24 cellular contexts compared by ENCODE assay signal in the genomic region with DNA sequence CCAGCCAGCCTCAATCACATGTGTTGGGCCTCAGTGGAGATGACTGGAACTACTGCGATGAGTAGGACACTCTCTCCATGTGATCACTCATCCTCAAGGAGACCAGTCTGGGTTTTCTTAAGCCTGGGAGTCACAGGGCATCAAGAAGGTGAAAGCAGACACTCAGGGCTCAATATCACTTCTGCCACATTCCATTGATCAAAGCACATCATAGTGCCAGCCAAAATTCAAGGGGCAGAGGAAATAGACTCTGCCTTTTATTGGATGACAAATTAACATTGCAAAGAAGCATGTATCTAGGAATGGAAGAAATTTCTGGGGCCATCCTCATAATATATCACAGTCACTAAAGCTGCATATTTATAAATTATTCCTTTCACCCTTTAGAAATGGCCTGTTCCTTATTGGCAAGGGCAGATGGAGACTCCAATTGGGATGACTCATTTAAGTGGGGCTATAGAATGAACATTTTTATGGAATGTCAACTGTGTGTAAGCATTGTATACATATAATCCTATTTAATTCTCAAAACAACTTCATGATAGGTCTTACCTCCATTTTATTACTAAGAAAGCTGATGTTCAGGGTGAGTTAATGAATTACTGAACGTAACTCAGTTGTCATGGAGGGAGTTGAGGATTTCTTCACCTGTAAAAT.
DNase-seq lines count a peak whose midpoint lies in the region; ATAC-seq and TF ChIP-seq lines count a peak whose summit lies in the region.
"Had no signal": no experiment of that assay in that cellular context is flagged by ENCODE, and none has a peak within 500 bp of the region (broad histone marks: within the 10 kb centered on the region; RNA-seq: fewer than 3 reads in every experiment).

No MANE protein-coding gene starts in this region.

- H3K4me3 ChIP-seq in epithelial cell of esophagus (ENCODE audit: low read length) (no peak overlapping the region), neuronal stem cell (ENCODE audit: low read length in 2 of 2) (no peak overlapping the region)
- H3K4me3 ChIP-seq: lung, right atrium auricular region, vagina had no signal

- no peaks in the 10 kb centered on the region for H3K79me1 ChIP-seq in neuronal stem cell (ENCODE audit: low read depth, low read length)

- no peak overlapping the region for H4K8ac ChIP-seq in neuronal stem cell (ENCODE audit: low read depth, low read length)

- H3K4ac ChIP-seq in neuronal stem cell (ENCODE audit: low read length): no peak overlapping the region

- no peak overlapping the region for H4K91ac ChIP-seq in neuronal stem cell (ENCODE audit: low read depth, low read length, poor library complexity)

- no peak overlapping the region for H3K4me2 ChIP-seq in neuronal stem cell (ENCODE audit: insufficient read depth, low read length, poor library complexity, severe bottlenecking)

- WGBS in neuronal stem cell (ENCODE audit: extremely low coverage in 2 of 2, insufficient read length in 2 of 2, insufficient replicate concordance in 1 of 2), 2 donors: no CpG with 5 or more reads among the region's 2 CpGs

- H3K23ac ChIP-seq in neuronal stem cell (ENCODE audit: low read depth, low read length, poor library complexity): no peak overlapping the region

- no peak overlapping the region for H2BK12ac ChIP-seq in neuronal stem cell (ENCODE audit: low read length)

- no peak overlapping the region for H2BK120ac ChIP-seq in neuronal stem cell (ENCODE audit: low read depth, low read length)

- H3K36me3 ChIP-seq in neuronal stem cell (replicated peaks in 1 of 2; ENCODE audit: control insufficient read depth in 2 of 2, insufficient read depth in 2 of 2, low read length in 2 of 2): no peaks in the 10 kb centered on the region
- H3K36me3 ChIP-seq: right atrium auricular region, vagina had no signal

- no peak for ATAC-seq in GM21528 (IDR thresholded peaks at IDR 0.05; ENCODE audit: low FRiP score, unreplicated experiment)
- no peak for ATAC-seq in GM21360 (IDR thresholded peaks at IDR 0.05; ENCODE audit: unreplicated experiment)

- H3K9me3 ChIP-seq in neuronal stem cell (replicated peaks in 1 of 2; ENCODE audit: control insufficient read depth in 2 of 2, insufficient read depth in 1 of 2, low read depth in 1 of 2, low read length in 2 of 2): peaks cover 0 to 3% of the 10 kb centered on the region in 2 donors
- H3K9me3 ChIP-seq: vagina had no signal

- no peak overlapping the region for H3K18ac ChIP-seq in neuronal stem cell (ENCODE audit: low read length)

- no peak overlapping the region for H2BK15ac ChIP-seq in neuronal stem cell (ENCODE audit: low read length)

- peak; percentile 1 for DNase-seq in Daoy (ENCODE audit: low read depth)
- peak; percentile 43 for DNase-seq in NCI-H2196 treated with DMSO at 0.1 percent for 48 hours (lab: John Stamatoyannopoulos, UW; ENCODE audit: unreplicated experiment)
- peak; percentile 22 for DNase-seq in epithelial cell of esophagus (ENCODE audit: low read depth)
- DNase-seq in neuronal stem cell (ENCODE audit: low spot score): no peak
- DNase-seq in NCI-H1105 (lab: John Stamatoyannopoulos, UW): no peak
- no peak for DNase-seq in stimulated activated CD4-positive, alpha-beta T cell treated with anti-CD3 and anti-CD28 coated beads, Interleukin-12 subunit alpha, Interleukin-12 subunit beta, amount 100 ng/mL, for 4 hours
- DNase-seq: activated B cell treated with CpG ODN at 0.5 μM for 24 hours; activated CD4-positive, alpha-beta T cell treated with anti-CD3 and anti-CD28 coated beads, Interleukin-2, amount 50 U/mL, for 4 hours; activated CD8-positive, alpha-beta memory T cell treated with anti-CD3 and anti-CD28 coated beads, Interleukin-2, amount 50 U/mL, for 4 hours; activated effector memory CD4-positive, alpha-beta T cell treated with Interleukin-2 at 50 U/mL for 16 hours; activated naive CD8-positive, alpha-beta T cell treated with anti-CD3 and anti-CD28 coated beads, Interleukin-2, amount 10 ng/mL, durations not matched to agents 7 days and 5 days; CD4-positive, alpha-beta T cell; DND-41; effector CD4-positive, alpha-beta T cell; hypothalamus; naive B cell; NCI-H1048; substantia nigra; T1000 had no signal

- H3K4me1 ChIP-seq in neuronal stem cell (ENCODE audit: control insufficient read depth in 2 of 2, insufficient read depth in 1 of 2, low read depth in 1 of 2, low read length in 2 of 2): no peaks in the 10 kb centered on the region

- no peaks in the 10 kb centered on the region for H3K27me3 ChIP-seq in neuronal stem cell (ENCODE audit: control insufficient read depth in 3 of 3, insufficient read depth in 3 of 3, low read depth in 1 of 3, low read length in 3 of 3)
- H3K27me3 ChIP-seq: right atrium auricular region, vagina had no signal

- H2BK5ac ChIP-seq in neuronal stem cell (ENCODE audit: low read length): no peak overlapping the region

- H3K9ac ChIP-seq in neuronal stem cell (ENCODE audit: low read depth, low read length, poor library complexity): no peak overlapping the region

- H3K27ac ChIP-seq in neuronal stem cell (replicated peaks; ENCODE audit: low read length): no peak overlapping the region
- H3K27ac ChIP-seq: vagina had no signal

- H2AFZ ChIP-seq in neuronal stem cell (ENCODE audit: low read length): no peak overlapping the region

- peak overlapping the region; percentile 14 for H3K14ac ChIP-seq in neuronal stem cell (ENCODE audit: low read length)

- no peak overlapping the region for H2AK5ac ChIP-seq in neuronal stem cell (ENCODE audit: low read depth, low read length)

- TF ChIP-seq CTCF in epithelial cell of esophagus (IDR thresholded peaks at IDR 0.05; ENCODE audit: insufficient read depth, low read depth, low read length, missing control alignments): no peak

Comparison
In these comparisons a context has a peak if more than half of its experiments do, and no peak if none do; other contexts are left out.
1. DNase-seq: peak in Daoy (single experiment), NCI-H2196 treated with DMSO at 0.1 percent for 48 hours (single experiment) and epithelial cell of esophagus (single experiment); none in neuronal stem cell (single experiment), NCI-H1105 (single experiment) and stimulated activated CD4-positive, alpha-beta T cell treated with anti-CD3 and anti-CD28 coated beads, Interleukin-12 subunit alpha, Interleukin-12 subunit beta, amount 100 ng/mL, for 4 hours (single experiment).